In genomic region chr7:91929463-91929862, GRCh38 we compare ENCODE assay signal across 13 cellular contexts. TPM values are rescaled to one million over a fixed set of nuclear protein-coding genes. Genes with fewer than 3 reads are reported as not detected.
DNase-seq lines count a peak whose midpoint lies in the region; ATAC-seq and TF ChIP-seq lines count a peak whose summit lies in the region.
"Had no signal": no experiment of that assay in that cellular context is flagged by ENCODE, and none has a peak within 500 bp of the region (broad histone marks: within the 10 kb centered on the region; RNA-seq: fewer than 3 reads in every experiment).

No MANE protein-coding gene starts in this region.

- peak overlapping the region; percentile 24 for H2AFZ ChIP-seq in mammary epithelial cell (ENCODE audit: low read depth, low read length)

- no peaks in the 10 kb centered on the region for H3K79me2 ChIP-seq in mammary epithelial cell (ENCODE audit: insufficient read depth, low read length)

- ATAC-seq in GM18508 (IDR thresholded peaks at IDR 0.05; ENCODE audit: insufficient read depth, unreplicated experiment): peak; percentile 96
- ATAC-seq in GM21423 (IDR thresholded peaks at IDR 0.05; ENCODE audit: unreplicated experiment): peak; percentile 56
- peak; percentile 82 for ATAC-seq in HG03432 (IDR thresholded peaks at IDR 0.05; ENCODE audit: unreplicated experiment)
- ATAC-seq: left colon had no signal

- H3K4me1 ChIP-seq in mammary epithelial cell (ENCODE audit: insufficient read depth, low read length) (no peaks in the 10 kb centered on the region), thyroid gland (no peaks in the 10 kb centered on the region)
- H3K4me1 ChIP-seq: esophagus squamous epithelium had no signal

- dilution Hi-C loops in mammary epithelial cell (cut with HindIII; ENCODE audit: low sequenced_read_pairs): no loop called here

- BruUV-seq in mammary epithelial cell (replicated peaks; lab: Mats Ljungman, UMichigan): no TSS peak

- H3K27ac ChIP-seq in mammary epithelial cell (ENCODE audit: insufficient read depth, low read depth, low read length): no peak overlapping the region
- H3K27ac ChIP-seq in thyroid gland: no peak overlapping the region
- H3K27ac ChIP-seq: esophagus squamous epithelium had no signal

- no peak for TF ChIP-seq CTCF in mammary epithelial cell (conservative IDR thresholded peaks at IDR 0.05 in 1 of 2, IDR thresholded peaks at IDR 0.05 in 1 of 2; ENCODE audit: extremely low read depth in 1 of 2, insufficient read depth in 1 of 2, low read depth in 1 of 2, low read length in 2 of 2)
- TF ChIP-seq CTCF in thyroid gland (IDR thresholded peaks at IDR 0.05): no peak

- DNase-seq in mammary epithelial cell (peak; percentile 48), foreskin melanocyte (no peak), thyroid gland (no peak), middle frontal gyrus (ENCODE audit: extremely low spot score, low spot score) (no peak), HEK293T (ENCODE audit: extremely low spot score) (no peak)
- DNase-seq: activated CD4-positive, alpha-beta T cell treated with anti-CD3 and anti-CD28 coated beads, Interleukin-2, amount 10 ng/mL, durations not matched to agents 7 days and 5 days; esophagus squamous epithelium; left colon; NCI-H2107; SHP77 had no signal

- H3K9me3 ChIP-seq in mammary epithelial cell (replicated peaks; ENCODE audit: insufficient read depth, low read length) (no peaks in the 10 kb centered on the region), thyroid gland (no peaks in the 10 kb centered on the region)
- H3K9me3 ChIP-seq: esophagus squamous epithelium had no signal

- no peaks in the 10 kb centered on the region for H3K27me3 ChIP-seq in mammary epithelial cell (ENCODE audit: insufficient read depth, low read length)
- H3K27me3 ChIP-seq in thyroid gland: no peaks in the 10 kb centered on the region

- POLR2A ChIA-PET in HEK293T (lab: Yijun Ruan, JAX): no interaction called here

- H4K20me1 ChIP-seq in mammary epithelial cell (ENCODE audit: insufficient read depth, low read length): no peaks in the 10 kb centered on the region

- CTCF ChIA-PET in mammary epithelial cell (lab: Charles Lee; ENCODE audit: low non-redundant PET): no interaction called here
- CTCF ChIA-PET in HEK293T (lab: Yijun Ruan, JAX): no interaction called here

- TF ChIP-seq POLR2A in thyroid gland (IDR thresholded peaks at IDR 0.05): no peak

- H3K9ac ChIP-seq in mammary epithelial cell (ENCODE audit: insufficient read depth, low read length): no peak overlapping the region

- WGBS in mammary epithelial cell (ENCODE audit: low coverage, missing lambda C conversion rate): 76% methylated on average over 3 of the region's 3 CpGs
- WGBS in thyroid gland, 2 donors: 79 to 85% methylated on average over 3 of the region's 3 CpGs

- H3K36me3 ChIP-seq in mammary epithelial cell (ENCODE audit: insufficient read depth, low read length) (no peaks in the 10 kb centered on the region), thyroid gland (no peaks in the 10 kb centered on the region)
- H3K36me3 ChIP-seq: esophagus squamous epithelium had no signal

- intact Hi-C loops in mammary epithelial cell (cut with micrococcal nuclease) (no loop called here), thyroid gland (cut with DNase I) (no loop called here)

- H3K4me2 ChIP-seq in mammary epithelial cell (ENCODE audit: insufficient read depth, low read depth, low read length): no peak overlapping the region

- in situ Hi-C loops in mammary epithelial cell (cut with MboI; ENCODE audit: low sequenced_read_pairs in 2 of 2): no loop called here

- H3K4me3 ChIP-seq in mammary epithelial cell (replicated peaks in 1 of 3; ENCODE audit: insufficient read depth in 1 of 3, low read depth in 2 of 3, low read length in 3 of 3) (no peak overlapping the region), thyroid gland (replicated peaks in 1 of 3) (no peak overlapping the region)
- H3K4me3 ChIP-seq: esophagus squamous epithelium had no signal

TF ChIP-seq in HEK293T, 16 proteins besides CTCF, POLR2A, EP300 and RAD21:
- TF ChIP-seq FOXM1 (IDR thresholded peaks at IDR 0.05; ENCODE audit: borderline replicate concordance): no peak
- no peak for TF ChIP-seq TARDBP (IDR thresholded peaks at IDR 0.05)
- no peak for TF ChIP-seq FOXK2 (IDR thresholded peaks at IDR 0.05)
- TF ChIP-seq FOXA1 (IDR thresholded peaks at IDR 0.05): no peak
- TF ChIP-seq L3MBTL2 (conservative IDR thresholded peaks at IDR 0.05): no peak
- no peak for TF ChIP-seq PKNOX1 (IDR thresholded peaks at IDR 0.05)
TF ChIP-seq in HEK293T: peak in this region for 0.

RNA-seq across cellular contexts. Expression of gene AKAP9, which starts 11.2 kb away (rescaled TPM):
- total RNA-seq in mammary epithelial cell (10 to 100 TPM; 34.8 to 42.1 TPM), thyroid gland (100 to 1,000 TPM in 3 of 4 donors, 10 to 100 TPM in 1; 91.1 to 150 (median 124) TPM)
- polyA plus RNA-seq in mammary epithelial cell: 7.1 TPM
- 17.8 TPM for polyA minus RNA-seq in mammary epithelial cell

RNA-seq across cellular contexts. Expression of gene MTERF1, which starts 49.0 kb away (rescaled TPM):
- total RNA-seq in mammary epithelial cell (10 to 100 TPM; 11.1 to 16.5 TPM), thyroid gland (10 to 100 TPM; 13.0 to 27.7 (median 21.5) TPM)
- 5.3 TPM for polyA plus RNA-seq in mammary epithelial cell
- 30.5 TPM for polyA minus RNA-seq in mammary epithelial cell
